Comparison of ENCODE assay signal across 19 cellular contexts in the genomic region with DNA sequence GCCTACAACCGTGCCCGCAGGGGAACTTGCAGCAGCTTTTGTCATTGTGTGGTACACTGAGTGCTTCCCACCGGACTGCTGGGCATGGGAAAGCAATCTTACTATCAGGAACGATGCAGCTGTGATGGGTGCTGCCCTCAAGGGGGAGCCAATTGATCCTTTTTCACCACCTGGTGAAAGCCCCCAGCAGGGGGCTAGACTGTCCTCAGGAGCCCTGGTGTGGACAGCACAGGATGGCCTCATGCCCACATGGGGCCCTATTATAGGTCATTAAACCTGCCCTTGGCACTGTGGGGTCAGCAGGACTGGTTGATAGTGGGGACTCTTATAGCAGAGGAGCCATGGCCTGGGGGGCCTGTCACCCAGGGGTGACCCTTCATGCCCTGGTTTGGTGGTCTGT.
DNase-seq lines count a peak whose midpoint lies in the region; ATAC-seq and TF ChIP-seq lines count a peak whose summit lies in the region.
"Had no signal": no experiment of that assay in that cellular context is flagged by ENCODE, and none has a peak within 500 bp of the region (broad histone marks: within the 10 kb centered on the region; RNA-seq: fewer than 3 reads in every experiment).

No MANE protein-coding gene starts in this region.

- WGBS in heart right ventricle, 2 donors = 91 to 94% methylated on average over 4 of the region's 4 CpGs

- no peak overlapping the region for H3K27ac ChIP-seq in cardiac muscle cell
- H3K27ac ChIP-seq in heart right ventricle = no peak overlapping the region
- H3K27ac ChIP-seq in foreskin keratinocyte = no peak overlapping the region
- H3K27ac ChIP-seq: body of pancreas, thyroid gland had no signal

- POLR2A ChIA-PET in WTC11 (lab: Charles Lee) = no interaction called here

- no peak overlapping the region for H3K4me3 Mint-ChIP-seq in WTC11
- no peak overlapping the region for H3K4me3 Mint-ChIP-seq in stimulated activated memory B cell treated with anti-CD40 and anti-IgM and Interleukin-4, amounts not matched to agents 10 μg/mL and 1 μg/mL and 100 μg/mL, for 72 hours
- H3K4me3 Mint-ChIP-seq: activated CD4-positive, alpha-beta memory T cell treated with anti-CD3 and anti-CD28 coated beads, Interleukin-2, amount 10 ng/mL, durations not matched to agents 7 days and 5 days; activated naive CD4-positive, alpha-beta T cell treated with anti-CD3 and anti-CD28 coated beads, Interleukin-2, amount 50 U/mL, for 24 hours; activated T-cell treated with anti-CD3 and anti-CD28 coated beads, Interleukin-2, amount 50 U/mL, for 4 hours; natural killer cell; stimulated activated effector memory CD8-positive, alpha-beta T cell treated with anti-CD3 and anti-CD28 coated beads, Interleukin-12 subunit alpha, Interleukin-12 subunit beta, amount 100 ng/mL, for 72 hours had no signal

- TF ChIP-seq CTCF in cardiac muscle cell (IDR thresholded peaks at IDR 0.05; ENCODE audit: low read depth, low read length) (peak; percentile 24), heart right ventricle (IDR thresholded peaks at IDR 0.05) (no peak), WTC11 (IDR thresholded peaks at IDR 0.05) (no peak), foreskin keratinocyte (conservative IDR thresholded peaks at IDR 0.05) (peak; percentile 49)

- no peak for DNase-seq in cardiac muscle cell (ENCODE audit: low read depth in 1 of 2, low spot score in 1 of 2)
- DNase-seq in heart right ventricle = no peak
- DNase-seq in WTC11 (ENCODE audit: low spot score) = no peak
- no peak for DNase-seq in foreskin keratinocyte
- DNase-seq in T1000 (lab: John Stamatoyannopoulos, UW) = no peak
- no peak for DNase-seq in T-helper 2 cell
- DNase-seq in NCI-H526 (lab: John Stamatoyannopoulos, UW) = no peak
- DNase-seq: activated CD4-positive, alpha-beta memory T cell treated with anti-CD3 and anti-CD28 coated beads, Interleukin-2, amount 10 ng/mL, durations not matched to agents 7 days and 5 days; activated T-cell treated with anti-CD3 and anti-CD28 coated beads, Interleukin-2, amount 50 U/mL, for 4 hours; body of pancreas; CD8-positive, alpha-beta memory T cell; natural killer cell; NCI-H2107; stimulated activated CD4-positive, alpha-beta T cell treated with anti-CD3 and anti-CD28 coated beads, Interleukin-12 subunit alpha, Interleukin-12 subunit beta, amount 100 ng/mL, for 4 hours; SW 1271; thyroid gland had no signal

- H3K9me3 Mint-ChIP-seq in WTC11 = no peaks in the 10 kb centered on the region
- no peaks in the 10 kb centered on the region for H3K9me3 Mint-ChIP-seq in stimulated activated memory B cell treated with anti-CD40 and anti-IgM and Interleukin-4, amounts not matched to agents 10 μg/mL and 1 μg/mL and 100 μg/mL, for 72 hours
- H3K9me3 Mint-ChIP-seq: activated CD4-positive, alpha-beta memory T cell treated with anti-CD3 and anti-CD28 coated beads, Interleukin-2, amount 10 ng/mL, durations not matched to agents 7 days and 5 days; activated naive CD4-positive, alpha-beta T cell treated with anti-CD3 and anti-CD28 coated beads, Interleukin-2, amount 50 U/mL, for 24 hours; activated T-cell treated with anti-CD3 and anti-CD28 coated beads, Interleukin-2, amount 50 U/mL, for 4 hours; CD8-positive, alpha-beta memory T cell; natural killer cell; stimulated activated effector memory CD8-positive, alpha-beta T cell treated with anti-CD3 and anti-CD28 coated beads, Interleukin-12 subunit alpha, Interleukin-12 subunit beta, amount 100 ng/mL, for 72 hours had no signal

- CTCF ChIA-PET in WTC11 (lab: Charles Lee) = no interaction called here

- no peak for ATAC-seq in heart right ventricle
- ATAC-seq in WTC11 = no peak
- ATAC-seq in foreskin keratinocyte = no peak
- no peak for ATAC-seq in stimulated activated memory B cell treated with anti-CD40 and anti-IgM and Interleukin-4, amounts not matched to agents 10 μg/mL and 1 μg/mL and 100 μg/mL, for 72 hours
- ATAC-seq: activated T-cell treated with anti-CD3 and anti-CD28 coated beads, Interleukin-2, amount 50 U/mL, for 4 hours; body of pancreas; natural killer cell; stimulated activated effector memory CD8-positive, alpha-beta T cell treated with anti-CD3 and anti-CD28 coated beads, Interleukin-12 subunit alpha, Interleukin-12 subunit beta, amount 100 ng/mL, for 72 hours had no signal

- H3K9me3 ChIP-seq in cardiac muscle cell (ENCODE audit: low read depth) (no peaks in the 10 kb centered on the region), heart right ventricle (no peaks in the 10 kb centered on the region)
- H3K9me3 ChIP-seq: body of pancreas, thyroid gland had no signal

- intact Hi-C loops in heart right ventricle (cut with DNase I) = no loop called here

- no peaks in the 10 kb centered on the region for H3K27me3 ChIP-seq in cardiac muscle cell
- no peaks in the 10 kb centered on the region for H3K27me3 ChIP-seq in heart right ventricle
- H3K27me3 ChIP-seq in foreskin keratinocyte = peaks cover 2% of the 10 kb centered on the region
- H3K27me3 ChIP-seq: body of pancreas, thyroid gland had no signal

- H3K36me3 ChIP-seq in cardiac muscle cell (no peaks in the 10 kb centered on the region), heart right ventricle (no peaks in the 10 kb centered on the region)
- H3K36me3 ChIP-seq: thyroid gland had no signal

- no peaks in the 10 kb centered on the region for H3K36me3 Mint-ChIP-seq in WTC11
- no peaks in the 10 kb centered on the region for H3K36me3 Mint-ChIP-seq in stimulated activated memory B cell treated with anti-CD40 and anti-IgM and Interleukin-4, amounts not matched to agents 10 μg/mL and 1 μg/mL and 100 μg/mL, for 72 hours
- H3K36me3 Mint-ChIP-seq: activated naive CD4-positive, alpha-beta T cell treated with anti-CD3 and anti-CD28 coated beads, Interleukin-2, amount 50 U/mL, for 24 hours; CD8-positive, alpha-beta memory T cell; natural killer cell; stimulated activated effector memory CD8-positive, alpha-beta T cell treated with anti-CD3 and anti-CD28 coated beads, Interleukin-12 subunit alpha, Interleukin-12 subunit beta, amount 100 ng/mL, for 72 hours had no signal

- H3K4me3 ChIP-seq in cardiac muscle cell (no peak overlapping the region), heart right ventricle (no peak overlapping the region)
- H3K4me3 ChIP-seq: body of pancreas, thyroid gland had no signal

- peaks cover 37% of the 10 kb centered on the region for H3K4me1 Mint-ChIP-seq in WTC11
- no peaks in the 10 kb centered on the region for H3K4me1 Mint-ChIP-seq in stimulated activated memory B cell treated with anti-CD40 and anti-IgM and Interleukin-4, amounts not matched to agents 10 μg/mL and 1 μg/mL and 100 μg/mL, for 72 hours
- H3K4me1 Mint-ChIP-seq: activated CD4-positive, alpha-beta memory T cell treated with anti-CD3 and anti-CD28 coated beads, Interleukin-2, amount 10 ng/mL, durations not matched to agents 7 days and 5 days; activated naive CD4-positive, alpha-beta T cell treated with anti-CD3 and anti-CD28 coated beads, Interleukin-2, amount 50 U/mL, for 24 hours; CD8-positive, alpha-beta memory T cell; natural killer cell; stimulated activated effector memory CD8-positive, alpha-beta T cell treated with anti-CD3 and anti-CD28 coated beads, Interleukin-12 subunit alpha, Interleukin-12 subunit beta, amount 100 ng/mL, for 72 hours had no signal

- H3K27me3 Mint-ChIP-seq in WTC11 (ENCODE audit: low read depth) = no peaks in the 10 kb centered on the region
- H3K27me3 Mint-ChIP-seq in stimulated activated memory B cell treated with anti-CD40 and anti-IgM and Interleukin-4, amounts not matched to agents 10 μg/mL and 1 μg/mL and 100 μg/mL, for 72 hours = peaks cover under 1% of the 10 kb centered on the region
- H3K27me3 Mint-ChIP-seq: activated naive CD4-positive, alpha-beta T cell treated with anti-CD3 and anti-CD28 coated beads, Interleukin-2, amount 50 U/mL, for 24 hours; CD8-positive, alpha-beta memory T cell had no signal

- no peak overlapping the region; the same call in 1 of the 2 replicates for H3K27ac Mint-ChIP-seq in WTC11
- no peak overlapping the region for H3K27ac Mint-ChIP-seq in stimulated activated memory B cell treated with anti-CD40 and anti-IgM and Interleukin-4, amounts not matched to agents 10 μg/mL and 1 μg/mL and 100 μg/mL, for 72 hours
- H3K27ac Mint-ChIP-seq: activated CD4-positive, alpha-beta memory T cell treated with anti-CD3 and anti-CD28 coated beads, Interleukin-2, amount 10 ng/mL, durations not matched to agents 7 days and 5 days; activated naive CD4-positive, alpha-beta T cell treated with anti-CD3 and anti-CD28 coated beads, Interleukin-2, amount 50 U/mL, for 24 hours; natural killer cell; stimulated activated effector memory CD8-positive, alpha-beta T cell treated with anti-CD3 and anti-CD28 coated beads, Interleukin-12 subunit alpha, Interleukin-12 subunit beta, amount 100 ng/mL, for 72 hours had no signal

- H3K4me1 ChIP-seq in cardiac muscle cell (ENCODE audit: low read depth) (peaks cover 19% of the 10 kb centered on the region), heart right ventricle (peaks cover 7 to 29% (median 18%) of the 10 kb centered on the region in 9 donors), foreskin keratinocyte (no peaks in the 10 kb centered on the region)
- H3K4me1 ChIP-seq: body of pancreas, thyroid gland had no signal

TF ChIP-seq in WTC11, 78 proteins besides CTCF, POLR2A, EP300 and RAD21 (continues in another document):
- TF ChIP-seq, protein P1, sequence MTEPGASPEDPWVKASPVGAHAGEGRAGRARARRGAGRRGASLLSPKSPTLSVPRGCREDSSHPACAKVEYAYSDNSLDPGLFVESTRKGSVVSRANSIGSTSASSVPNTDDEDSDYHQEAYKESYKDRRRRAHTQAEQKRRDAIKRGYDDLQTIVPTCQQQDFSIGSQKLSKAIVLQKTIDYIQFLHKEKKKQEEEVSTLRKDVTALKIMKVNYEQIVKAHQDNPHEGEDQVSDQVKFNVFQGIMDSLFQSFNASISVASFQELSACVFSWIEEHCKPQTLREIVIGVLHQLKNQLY (CRISPR knock-in tag; IDR thresholded peaks at IDR 0.05) = no peak
- TF ChIP-seq ZNF396 (CRISPR knock-in tag; IDR thresholded peaks at IDR 0.05; ENCODE audit: borderline replicate concordance) (no peak), ELF4 (CRISPR knock-in tag; IDR thresholded peaks at IDR 0.05; ENCODE audit: low read depth) (no peak), ZNF219 (CRISPR knock-in tag; IDR thresholded peaks at IDR 0.05; ENCODE audit: borderline replicate concordance) (no peak)

Comparison
In these comparisons a context has a peak if more than half of its experiments do, and no peak if none do; other contexts are left out.
1. CTCF ChIP-seq: peak in cardiac muscle cell (single experiment) and foreskin keratinocyte (single experiment); none in heart right ventricle (0 of 9) and WTC11 (single experiment).